Comparison of ENCODE assay signal across 21 cellular contexts in genomic region chr4:15934259-15934658, GRCh38. TPM values are rescaled to one million over a fixed set of nuclear protein-coding genes. Genes with fewer than 3 reads are reported as not detected.
DNase-seq lines count a peak whose midpoint lies in the region; ATAC-seq, FAIRE-seq and TF ChIP-seq lines count a peak whose summit lies in the region.
"Had no signal": no experiment of that assay in that cellular context is flagged by ENCODE, and none has a peak within 500 bp of the region (broad histone marks: within the 10 kb centered on the region; RNA-seq: fewer than 3 reads in every experiment).

No MANE protein-coding gene starts in this region.

- intact Hi-C loops in posterior vena cava (cut with DNase I) = no loop called here

- no peak overlapping the region for H3K4me3 ChIP-seq in bronchial epithelial cell (ENCODE audit: low read depth, low read length)
- H3K4me3 ChIP-seq: HAP-1 had no signal

- POLR2A ChIA-PET in RWPE1 (lab: Yijun Ruan, JAX; ENCODE audit: low non-redundant PET) = no interaction called here

- H3K36me3 ChIP-seq in bronchial epithelial cell (ENCODE audit: control insufficient read depth, insufficient read depth, low read length) = peaks cover 4% of the 10 kb centered on the region
- H3K36me3 ChIP-seq: HAP-1 had no signal

- peak; percentile 81 for FAIRE-seq in bronchial epithelial cell (lab: Jason Lieb, UNC)
- FAIRE-seq: G401.6, GM12892, H54 had no signal

- no peak for DNase-seq in RWPE1 (ENCODE audit: low spot score)
- peak; percentile 94 for DNase-seq in bronchial epithelial cell (ENCODE audit: low read depth)
- DNase-seq in foreskin keratinocyte = peak; percentile 84 to 95
- no peak for DNase-seq in activated CD4-positive, alpha-beta T cell treated with anti-CD3 and anti-CD28 coated beads for 48 hours
- DNase-seq in posterior vena cava (ENCODE audit: low spot score) = no peak
- DNase-seq in activated CD4-positive, alpha-beta T cell treated with anti-CD3 and anti-CD28 coated beads, Interleukin-2, amount 50 U/mL, for 4 hours = no peak
- DNase-seq: C1 segment of cervical spinal cord; Caco-2; CD4-positive, CD25-positive, alpha-beta regulatory T cell; CD8-positive, alpha-beta T cell; DMS153; DND-41; GOT3; HFFc6 had no signal

- ATAC-seq in foreskin keratinocyte = peak; percentile 69
- ATAC-seq: CD8-positive, alpha-beta T cell had no signal

- TF ChIP-seq CTCF in RWPE1 (conservative IDR thresholded peaks at IDR 0.05; ENCODE audit: low read depth) (no peak), bronchial epithelial cell (IDR thresholded peaks at IDR 0.05; ENCODE audit: insufficient read depth, low read length, severe bottlenecking) (no peak), foreskin keratinocyte (conservative IDR thresholded peaks at IDR 0.05) (no peak)

- H3K4me1 ChIP-seq in foreskin keratinocyte = peaks cover 11% of the 10 kb centered on the region
- H3K4me1 ChIP-seq: Caco-2, HAP-1 had no signal

- peak overlapping the region; percentile 92 for H3K27ac ChIP-seq in RWPE1
- peak overlapping the region; percentile 89 for H3K27ac ChIP-seq in foreskin keratinocyte

- CTCF ChIA-PET in RWPE1 (lab: Yijun Ruan, JAX) = no interaction called here

- H3K27me3 ChIP-seq in bronchial epithelial cell (ENCODE audit: control insufficient read depth, insufficient read depth, low read length) (no peaks in the 10 kb centered on the region), foreskin keratinocyte (no peaks in the 10 kb centered on the region)

RNA-seq across cellular contexts. Expression of gene FGFBP1, which starts 4.3 kb away (rescaled TPM):
- 22.9 and 31.1 TPM in 2 replicates for total RNA-seq in bronchial epithelial cell
- 1,075 and 1,699 TPM in 2 replicates for total RNA-seq in foreskin keratinocyte
- 1,152 and 1,968 TPM in 2 replicates for polyA plus RNA-seq in foreskin keratinocyte
- not detected for total RNA-seq in posterior vena cava
- total RNA-seq: A673; CD4-positive, CD25-positive, alpha-beta regulatory T cell; CD8-positive, alpha-beta T cell; HFFc6 had no signal
- polyA plus RNA-seq: BJ; CD4-positive, CD25-positive, alpha-beta regulatory T cell had no signal

RNA-seq across cellular contexts. Expression of gene FGFBP2, which starts 28.7 kb away (rescaled TPM):
- not detected in 2 replicates for total RNA-seq in bronchial epithelial cell
- not detected in 2 replicates for total RNA-seq in foreskin keratinocyte
- not detected in 2 replicates for polyA plus RNA-seq in foreskin keratinocyte
- total RNA-seq in posterior vena cava = 1 to 10 TPM in 1 of 2 donors, under 1 TPM in 1; 0.52 to 1.8 TPM
- total RNA-seq: A172, A673, HFFc6 had no signal
- polyA plus RNA-seq: BJ had no signal

Comparison
In these comparisons a context has a peak if more than half of its experiments do, and no peak if none do; other contexts are left out.
1. DNase-seq: peak in bronchial epithelial cell (single experiment) and foreskin keratinocyte (2 of 2); none in RWPE1 (single experiment), activated CD4-positive, alpha-beta T cell treated with anti-CD3 and anti-CD28 coated beads for 48 hours (single experiment), posterior vena cava (single experiment) and activated CD4-positive, alpha-beta T cell treated with anti-CD3 and anti-CD28 coated beads, Interleukin-2, amount 50 U/mL, for 4 hours (0 of 2).
2. RNA of gene FGFBP1, which starts 4.3 kb away (total RNA-seq): 1,075 to 1,699 TPM in foreskin keratinocyte; 22.9 to 31.1 TPM in bronchial epithelial cell and not detected in posterior vena cava; every median in the first group is over 10 times any median in the second.